In genomic region chr11:77038825-77039326, GRCh38 we compare ENCODE assay signal across 13 cellular contexts. TPM values are rescaled to one million over a fixed set of nuclear protein-coding genes. Genes with fewer than 3 reads are reported as not detected.
DNase-seq lines count a peak whose midpoint lies in the region; TF ChIP-seq lines count a peak whose summit lies in the region.
"Had no signal": no experiment of that assay in that cellular context is flagged by ENCODE, and none has a peak within 500 bp of the region (broad histone marks: within the 10 kb centered on the region; RNA-seq: fewer than 3 reads in every experiment).

No MANE protein-coding gene starts in this region.

- TF ChIP-seq CTCF in GM20000 (IDR thresholded peaks at IDR 0.05; ENCODE audit: extremely low read depth, missing control alignments): no peak

- H3K4me3 ChIP-seq in SJSA1 (no peak overlapping the region), mucosa of stomach (ENCODE audit: low read length) (no peak overlapping the region)

- H3K27ac ChIP-seq in SJSA1: peak overlapping the region; percentile 51
- H3K27ac ChIP-seq: skin epidermis had no signal

- H3K36me3 ChIP-seq in SJSA1 (no peaks in the 10 kb centered on the region), mucosa of stomach (ENCODE audit: control insufficient read depth, insufficient read depth, low read length) (no peaks in the 10 kb centered on the region)

- peak; percentile 95 for DNase-seq in DMS53 (lab: John Stamatoyannopoulos, UW)
- DNase-seq in GM20000 (ENCODE audit: low spot score): peak; percentile 59
- DNase-seq in SJSA1 (ENCODE audit: low read depth in 1 of 2, low spot score in 2 of 2): peak in 1 of 2 experiments; percentile 51
- no peak for DNase-seq in NCI-H345 treated with DMSO at 0.1 percent for 48 hours (lab: John Stamatoyannopoulos, UW; ENCODE audit: unreplicated experiment)
- no peak for DNase-seq in HUDEP-2 (lab: John Stamatoyannopoulos, UW; ENCODE audit: unreplicated experiment in 76 of 76)
- no peak for DNase-seq in NCI-H2029 treated with DMSO at 0.1 percent for 48 hours (lab: John Stamatoyannopoulos, UW)
- DNase-seq in superior temporal gyrus (ENCODE audit: extremely low spot score): no peak
- DNase-seq: activated effector memory CD4-positive, alpha-beta T cell treated with Interleukin-2 at 50 U/mL for 16 hours; DMS153; NCI-H226 had no signal

- H3K9ac ChIP-seq in mucosa of stomach (ENCODE audit: low read length): peak overlapping the region; percentile 15

- H3K4me1 ChIP-seq in SJSA1 (replicated peaks) (peaks cover 19% of the 10 kb centered on the region), mucosa of stomach (ENCODE audit: control insufficient read depth, insufficient read depth, low read length) (peaks cover 36% of the 10 kb centered on the region)

- H3K27me3 ChIP-seq in SJSA1 (replicated peaks): no peaks in the 10 kb centered on the region
- H3K27me3 ChIP-seq in mucosa of stomach (ENCODE audit: control insufficient read depth, insufficient read depth, low read length): peaks cover 19% of the 10 kb centered on the region

- no peaks in the 10 kb centered on the region for H3K9me3 ChIP-seq in SJSA1 (replicated peaks)
- H3K9me3 ChIP-seq in mucosa of stomach (ENCODE audit: control insufficient read depth, low read length): no peaks in the 10 kb centered on the region

RNA-seq across cellular contexts. Expression of gene B3GNT6, which starts 4.7 kb away (rescaled TPM):
- total RNA-seq in SJSA1 (2014; rRNA removed; shearing (Covaris generic)): 0.58 TPM in 1 of 2 replicates, not detected in the other
- total RNA-seq: T-helper 2 cell treated with Interferon-gamma antibody and Interleukin-4, amounts not matched to agents 100 ng/mL and 5 ng/mL, for 36 hours had no signal

RNA-seq across cellular contexts. Expression of gene CAPN5, which starts 27.9 kb away (rescaled TPM):
- 8.7 and 10.4 TPM in 2 replicates for total RNA-seq in SJSA1 (2014; rRNA removed; shearing (Covaris generic))

Comparison
In these comparisons a context has a peak if more than half of its experiments do, and no peak if none do; other contexts are left out.
1. DNase-seq: peak in DMS53 (single experiment) and GM20000 (single experiment); none in NCI-H345 treated with DMSO at 0.1 percent for 48 hours (single experiment), HUDEP-2 (0 of 76), NCI-H2029 treated with DMSO at 0.1 percent for 48 hours (single experiment) and superior temporal gyrus (single experiment).